ENCODE assay signal across 10 cellular contexts in genomic region chr2:190984595-190984994, GRCh38. TPM values are rescaled to one million over a fixed set of nuclear protein-coding genes. Genes with fewer than 3 reads are reported as not detected.
DNase-seq lines count a peak whose midpoint lies in the region; FAIRE-seq and TF ChIP-seq lines count a peak whose summit lies in the region.
"Had no signal": no experiment of that assay in that cellular context is flagged by ENCODE, and none has a peak within 500 bp of the region (broad histone marks: within the 10 kb centered on the region; RNA-seq: fewer than 3 reads in every experiment).

No MANE protein-coding gene starts in this region.

- H3K27me3 Mint-ChIP-seq in chondrocyte (ENCODE audit: low read depth) (no peaks in the 10 kb centered on the region), progenitor cell of endocrine pancreas (no peaks in the 10 kb centered on the region)

- no peak for FAIRE-seq in RCC 7860 (lab: Jason Lieb, UNC)
- FAIRE-seq: kidney had no signal

- H3K9me3 Mint-ChIP-seq in chondrocyte (ENCODE audit: low read depth) (no peaks in the 10 kb centered on the region), progenitor cell of endocrine pancreas (ENCODE audit: low read depth) (no peaks in the 10 kb centered on the region)

- peak overlapping the region; percentile 29 for H3K27ac Mint-ChIP-seq in chondrocyte (ENCODE audit: unreplicated experiment)
- peak overlapping the region; percentile 5 for H3K27ac Mint-ChIP-seq in progenitor cell of endocrine pancreas

- H3K4me3 Mint-ChIP-seq in chondrocyte (ENCODE audit: unreplicated experiment) (no peak overlapping the region), progenitor cell of endocrine pancreas (ENCODE audit: low read depth) (no peak overlapping the region)

- TF ChIP-seq CTCF in chondrocyte (IDR thresholded peaks at IDR 0.05) = no peak
- no peak for TF ChIP-seq CTCF in progenitor cell of endocrine pancreas (IDR thresholded peaks at IDR 0.05; ENCODE audit: unreplicated experiment)

- H3K4me1 Mint-ChIP-seq in chondrocyte (ENCODE audit: low read depth) (peaks cover 26% of the 10 kb centered on the region), progenitor cell of endocrine pancreas (ENCODE audit: low read depth) (peaks cover 22% of the 10 kb centered on the region)

- peaks cover 59% of the 10 kb centered on the region for H3K36me3 Mint-ChIP-seq in chondrocyte (ENCODE audit: low read depth)
- H3K36me3 Mint-ChIP-seq in progenitor cell of endocrine pancreas (ENCODE audit: insufficient read depth) = peaks cover 59% of the 10 kb centered on the region

- DNase-seq in GM04504 (ENCODE audit: low read depth) (peak; percentile 47), RCC 7860 (ENCODE audit: low spot score) (peak; percentile 19), chondrocyte (ENCODE audit: low spot score) (no peak), progenitor cell of endocrine pancreas (ENCODE audit: low spot score, unreplicated experiment) (no peak), AML-193 (lab: John Stamatoyannopoulos, UW) (no peak), NCI-H1417 treated with DMSO at 0.1 percent for 48 hours (lab: John Stamatoyannopoulos, UW) (no peak), retina (no peak)
- DNase-seq: dorsolateral prefrontal cortex, kidney, posterior cingulate gyrus had no signal

RNA-seq across cellular contexts. Expression of gene STAT1, which starts 29.4 kb away (rescaled TPM):
- total RNA-seq in chondrocyte (71.5 to 143 TPM (median 140 TPM) in 3 replicates), progenitor cell of endocrine pancreas (264 and 274 TPM in 2 replicates)

Comparison
In these comparisons a context has a peak if more than half of its experiments do, and no peak if none do; other contexts are left out.
1. DNase-seq: peak in GM04504 (single experiment) and RCC 7860 (single experiment); none in chondrocyte (single experiment), progenitor cell of endocrine pancreas (single experiment), AML-193 (0 of 2), NCI-H1417 treated with DMSO at 0.1 percent for 48 hours (single experiment) and retina (single experiment).